ENCODE assay signal across 15 cellular contexts in genomic region chr2:15602393-15602792, GRCh38. TPM values are rescaled to one million over a fixed set of nuclear protein-coding genes. Genes with fewer than 3 reads are reported as not detected.
DNase-seq lines count a peak whose midpoint lies in the region; TF ChIP-seq lines count a peak whose summit lies in the region.
"Had no signal": no experiment of that assay in that cellular context is flagged by ENCODE, and none has a peak within 500 bp of the region (broad histone marks: within the 10 kb centered on the region; RNA-seq: fewer than 3 reads in every experiment).

No MANE protein-coding gene starts in this region.

- H3K9me3 Mint-ChIP-seq in activated T-cell treated with anti-CD3 and anti-CD28 coated beads, Interleukin-2, amount 50 U/mL, for 24 hours, result no peaks in the 10 kb centered on the region
- peaks cover 6% of the 10 kb centered on the region for H3K9me3 Mint-ChIP-seq in glutamatergic neuron (ENCODE audit: unreplicated experiment)
- H3K9me3 Mint-ChIP-seq: CD14-positive monocyte; CD4-positive, alpha-beta memory T cell; CD4-positive, CD25-positive, alpha-beta regulatory T cell had no signal

- H3K27ac Mint-ChIP-seq in activated T-cell treated with anti-CD3 and anti-CD28 coated beads, Interleukin-2, amount 50 U/mL, for 24 hours, result peak overlapping the region; percentile 40
- peak overlapping the region; percentile 20 for H3K27ac Mint-ChIP-seq in glutamatergic neuron (ENCODE audit: unreplicated experiment)
- H3K27ac Mint-ChIP-seq: CD14-positive monocyte; CD4-positive, CD25-positive, alpha-beta regulatory T cell had no signal

- no peak for DNase-seq in activated T-cell treated with anti-CD3 and anti-CD28 coated beads, Interleukin-2, amount 50 U/mL, for 24 hours
- DNase-seq in activated T-cell treated with anti-CD3 and anti-CD28 coated beads for 4 hours (no peak), SK-N-DZ (ENCODE audit: low spot score) (peak; percentile 93), glutamatergic neuron (no peak), Ammon's horn (ENCODE audit: low spot score) (no peak)
- DNase-seq: AML-193; BE2C; C1 segment of cervical spinal cord; Caco-2; Calu3; CD4-positive, alpha-beta memory T cell; CD4-positive, CD25-positive, alpha-beta regulatory T cell; DMS79 treated with DMSO at 0.1 percent for 48 hours; GF-D8 had no signal

- no peak for TF ChIP-seq CTCF in glutamatergic neuron (IDR thresholded peaks at IDR 0.05; ENCODE audit: partially characterized antibody, unreplicated experiment)

- H3K4me3 Mint-ChIP-seq in activated T-cell treated with anti-CD3 and anti-CD28 coated beads, Interleukin-2, amount 50 U/mL, for 24 hours, result no peak overlapping the region
- no peak overlapping the region for H3K4me3 Mint-ChIP-seq in glutamatergic neuron (ENCODE audit: unreplicated experiment)
- H3K4me3 Mint-ChIP-seq: CD14-positive monocyte; CD4-positive, alpha-beta memory T cell; CD4-positive, CD25-positive, alpha-beta regulatory T cell had no signal

- H3K36me3 Mint-ChIP-seq in activated T-cell treated with anti-CD3 and anti-CD28 coated beads, Interleukin-2, amount 50 U/mL, for 24 hours (ENCODE audit: low read depth), result peaks cover 95% of the 10 kb centered on the region
- H3K36me3 Mint-ChIP-seq in glutamatergic neuron (ENCODE audit: unreplicated experiment), result peaks cover 10% of the 10 kb centered on the region

- H3K27me3 Mint-ChIP-seq in activated T-cell treated with anti-CD3 and anti-CD28 coated beads, Interleukin-2, amount 50 U/mL, for 24 hours, result no peaks in the 10 kb centered on the region
- peaks cover 3% of the 10 kb centered on the region for H3K27me3 Mint-ChIP-seq in glutamatergic neuron (ENCODE audit: unreplicated experiment)
- H3K27me3 Mint-ChIP-seq: CD4-positive, alpha-beta memory T cell; CD4-positive, CD25-positive, alpha-beta regulatory T cell had no signal

- peaks cover 2% of the 10 kb centered on the region for H3K4me1 Mint-ChIP-seq in activated T-cell treated with anti-CD3 and anti-CD28 coated beads, Interleukin-2, amount 50 U/mL, for 24 hours (ENCODE audit: low read depth)
- peaks cover 26% of the 10 kb centered on the region for H3K4me1 Mint-ChIP-seq in glutamatergic neuron (ENCODE audit: low read depth, unreplicated experiment)
- H3K4me1 Mint-ChIP-seq: CD14-positive monocyte had no signal

RNA-seq across cellular contexts. Expression of gene DDX1, which starts 10.7 kb away (rescaled TPM):
- 5,002 and 5,638 TPM in 2 replicates for polyA plus RNA-seq in SK-N-DZ (2014; cell fraction: cytosol; rRNA removed)
- polyA plus RNA-seq in SK-N-DZ (2014; cell fraction: nucleus; rRNA removed), result 4,616 and 5,818 TPM in 2 replicates
- 255 TPM for total RNA-seq in glutamatergic neuron (ENCODE audit: unreplicated experiment)

RNA-seq across cellular contexts. Expression of gene NBAS, which starts 41.3 kb away (rescaled TPM):
- polyA plus RNA-seq in SK-N-DZ (2014; cell fraction: cytosol; rRNA removed), result 171 and 202 TPM in 2 replicates
- 123 and 132 TPM in 2 replicates for polyA plus RNA-seq in SK-N-DZ (2014; cell fraction: nucleus; rRNA removed)
- total RNA-seq in glutamatergic neuron (ENCODE audit: unreplicated experiment), result 46.1 TPM
